In the genomic region with DNA sequence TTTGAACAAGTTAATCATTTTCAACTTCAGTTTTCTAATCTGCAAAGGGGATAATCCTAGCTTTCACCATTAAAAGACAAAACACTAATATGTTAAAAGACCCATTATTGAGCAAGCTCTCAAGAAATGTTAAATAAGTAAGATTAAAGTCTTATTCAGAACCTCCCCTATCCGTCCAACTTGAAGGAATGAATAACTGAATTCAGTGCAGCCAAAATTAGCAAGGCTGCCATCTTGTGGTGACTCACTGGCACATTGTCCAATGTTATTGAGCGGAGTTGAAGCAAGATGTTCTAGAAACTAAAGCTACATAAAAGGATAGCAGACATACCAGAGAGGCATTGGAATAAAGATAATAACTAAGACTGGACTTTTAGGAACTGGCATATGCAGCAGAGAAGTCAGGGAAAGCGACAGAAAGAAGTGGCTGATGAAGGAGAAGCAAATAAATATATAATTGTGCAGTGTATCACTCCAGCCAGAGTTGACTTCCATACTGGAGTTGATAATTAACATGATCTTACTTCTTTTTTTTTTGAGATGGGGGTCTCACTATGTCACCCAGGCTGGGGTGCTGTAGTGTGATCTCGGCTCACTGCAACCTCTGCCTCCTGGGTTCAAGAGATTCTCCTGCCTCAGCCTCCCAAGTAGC, we compare ENCODE assay signal across 8 cellular contexts. TPM values are rescaled to one million over a fixed set of nuclear protein-coding genes. Genes with fewer than 3 reads are reported as not detected.
A peak's percentile ranks its signal among the peaks of the same experiment; 100 is the strongest.
DNase-seq lines count a peak whose midpoint lies in the region; ATAC-seq and TF ChIP-seq lines count a peak whose summit lies in the region.

No MANE protein-coding gene starts in this region.

- peak; percentile 89 for ATAC-seq in left lobe of liver
- ATAC-seq in stimulated activated naive B cell treated with anti-CD40 and anti-IgM and Interleukin-4, amounts not matched to agents 10 μg/mL and 1 μg/mL and 100 μg/mL, for 72 hours (replicated peaks), result peak; percentile 61 to 65
- no peak for ATAC-seq in HG03095 (IDR thresholded peaks at IDR 0.05; ENCODE audit: unreplicated experiment)

- H3K9me3 Mint-ChIP-seq in stimulated activated naive B cell treated with anti-CD40 and anti-IgM and Interleukin-4, amounts not matched to agents 10 μg/mL and 1 μg/mL and 100 μg/mL, for 72 hours, result no peaks in the 10 kb centered on the region

- H3K4me3 ChIP-seq in cardiac fibroblast (replicated peaks in 1 of 2; ENCODE audit: low read depth in 2 of 2, low read length in 2 of 2), result no peak overlapping the region

- no peak overlapping the region for H3K4me3 Mint-ChIP-seq in stimulated activated naive B cell treated with anti-CD40 and anti-IgM and Interleukin-4, amounts not matched to agents 10 μg/mL and 1 μg/mL and 100 μg/mL, for 72 hours

- no peaks in the 10 kb centered on the region for H3K27me3 Mint-ChIP-seq in stimulated activated naive B cell treated with anti-CD40 and anti-IgM and Interleukin-4, amounts not matched to agents 10 μg/mL and 1 μg/mL and 100 μg/mL, for 72 hours

- peak; percentile 41 for TF ChIP-seq CTCF in cardiac fibroblast (IDR thresholded peaks at IDR 0.05; ENCODE audit: low read depth, low read length)

- H3K4me1 Mint-ChIP-seq in stimulated activated naive B cell treated with anti-CD40 and anti-IgM and Interleukin-4, amounts not matched to agents 10 μg/mL and 1 μg/mL and 100 μg/mL, for 72 hours, result peaks cover 19 to 43% of the 10 kb centered on the region in 2 donors

- no peaks in the 10 kb centered on the region for H3K36me3 Mint-ChIP-seq in stimulated activated naive B cell treated with anti-CD40 and anti-IgM and Interleukin-4, amounts not matched to agents 10 μg/mL and 1 μg/mL and 100 μg/mL, for 72 hours

- H3K27ac Mint-ChIP-seq in stimulated activated naive B cell treated with anti-CD40 and anti-IgM and Interleukin-4, amounts not matched to agents 10 μg/mL and 1 μg/mL and 100 μg/mL, for 72 hours, result no peak overlapping the region

- peak; percentile 55 for DNase-seq in activated CD8-positive, alpha-beta memory T cell treated with anti-CD3 and anti-CD28 coated beads, Interleukin-2, amount 50 U/mL, for 4 hours
- no peak for DNase-seq in activated CD8-positive, alpha-beta memory T cell treated with anti-CD3 and anti-CD28 coated beads, Interleukin-2, amount 50 U/mL, for 48 hours
- DNase-seq in NCI-H1105 treated with DMSO at 0.1 percent for 48 hours (lab: John Stamatoyannopoulos, UW), result peak; percentile 56
- DNase-seq in T1000 (lab: John Stamatoyannopoulos, UW), result peak; percentile 16
- DNase-seq in cardiac fibroblast (ENCODE audit: low read depth in 2 of 2), result peak; percentile 83 to 84
- DNase-seq in left lobe of liver (ENCODE audit: low spot score), result no peak
- no peak for DNase-seq in stimulated activated naive B cell treated with anti-CD40 and anti-IgM and Interleukin-4, amounts not matched to agents 10 μg/mL and 1 μg/mL and 100 μg/mL, for 72 hours

RNA-seq across cellular contexts. Expression of a gene that starts 8.2 kb away (rescaled TPM):
- 98.9 TPM for total RNA-seq in left lobe of liver

Comparison
In these comparisons a context has a peak if more than half of its experiments do, and no peak if none do; other contexts are left out.
1. DNase-seq: peak in activated CD8-positive, alpha-beta memory T cell treated with anti-CD3 and anti-CD28 coated beads, Interleukin-2, amount 50 U/mL, for 4 hours (single experiment), NCI-H1105 treated with DMSO at 0.1 percent for 48 hours (single experiment), T1000 (single experiment) and cardiac fibroblast (2 of 2); none in activated CD8-positive, alpha-beta memory T cell treated with anti-CD3 and anti-CD28 coated beads, Interleukin-2, amount 50 U/mL, for 48 hours (single experiment), left lobe of liver (single experiment) and stimulated activated naive B cell treated with anti-CD40 and anti-IgM and Interleukin-4, amounts not matched to agents 10 μg/mL and 1 μg/mL and 100 μg/mL, for 72 hours (single experiment).